In genomic region chr16:81472391-81472790, GRCh38 we compare ENCODE assay signal across 1 cellular context.
TF ChIP-seq lines count a peak whose summit lies in the region.

No MANE protein-coding gene starts in this region.

TF ChIP-seq in GM23338, 12 proteins besides CTCF, POLR2A, EP300 and RAD21 (continued from another document):
- TF ChIP-seq EZH2 (IDR thresholded peaks at IDR 0.05; ENCODE audit: low read depth, unreplicated experiment) (no peak), NANOG (IDR thresholded peaks at IDR 0.05; ENCODE audit: borderline replicate concordance) (no peak), POLR2AphosphoS5 (IDR thresholded peaks at IDR 0.05; ENCODE audit: low read depth) (no peak), JUNB (IDR thresholded peaks at IDR 0.05; ENCODE audit: unreplicated experiment) (no peak), ZNF331 (CRISPR knock-in tag; IDR thresholded peaks at IDR 0.05; ENCODE audit: low read depth) (no peak), CREB1 (CRISPR knock-in tag; IDR thresholded peaks at IDR 0.05; ENCODE audit: low read depth) (no peak), STAT1 (IDR thresholded peaks at IDR 0.05; ENCODE audit: unreplicated experiment) (no peak), ZNF114 (CRISPR knock-in tag; IDR thresholded peaks at IDR 0.05) (no peak), REST (IDR thresholded peaks at IDR 0.05; ENCODE audit: unreplicated experiment) (no peak)
